18 cellular contexts compared by ENCODE assay signal in the genomic region with DNA sequence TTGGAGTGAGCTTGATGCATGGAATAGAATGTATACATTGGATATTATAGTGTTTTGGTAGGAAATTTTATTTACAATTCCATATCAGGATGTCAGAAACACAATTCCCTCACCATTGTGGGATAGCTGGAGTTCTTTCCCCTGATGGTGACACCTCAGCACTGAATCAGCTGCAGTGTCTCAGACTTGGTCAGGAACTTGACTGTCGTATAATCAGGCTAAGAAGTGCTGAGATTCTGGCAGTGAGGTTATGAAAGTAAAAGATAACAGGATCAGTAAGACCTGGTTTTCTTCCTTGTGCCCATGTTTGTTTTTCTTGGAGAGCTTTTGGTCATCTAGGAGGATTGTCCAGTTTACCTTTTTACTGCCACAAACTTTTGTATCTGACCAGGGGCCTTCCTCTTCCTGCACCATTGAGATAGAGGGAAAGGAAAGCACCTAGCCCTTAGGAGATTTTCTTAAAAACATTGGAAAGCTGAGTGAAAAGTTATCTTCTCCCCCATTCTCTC. TPM values are rescaled to one million over a fixed set of nuclear protein-coding genes. Genes with fewer than 3 reads are reported as not detected.
"Had no signal": no experiment of that assay in that cellular context is flagged by ENCODE, and none has a peak within 500 bp of the region (broad histone marks: within the 10 kb centered on the region; RNA-seq: fewer than 3 reads in every experiment).

No MANE protein-coding gene starts in this region.

- FAIRE-seq: pancreas had no signal

- H3K36me3 ChIP-seq: esophagus squamous epithelium, neural progenitor cell, pancreas, thoracic aorta, uterus had no signal

- H3K9me3 ChIP-seq: body of pancreas, esophagus squamous epithelium, heart left ventricle, pancreas, thoracic aorta, uterus had no signal

- H3K27me3 ChIP-seq: body of pancreas, foreskin keratinocyte, heart left ventricle, pancreas, uterus had no signal

- DNase-seq: activated B cell treated with CpG ODN at 0.5 μM for 24 hours; activated CD4-positive, alpha-beta T cell treated with anti-CD3 and anti-CD28 coated beads, Interleukin-2, amount 10 ng/mL, durations not matched to agents 24 days and 14 days; activated naive CD4-positive, alpha-beta T cell treated with anti-CD3 and anti-CD28 coated beads for 36 hours; body of pancreas; dermis blood vessel endothelial cell; endodermal cell; esophagus squamous epithelium; foreskin keratinocyte; heart left ventricle; islet precursor cell; pancreas; stimulated activated CD4-positive, alpha-beta T cell treated with anti-CD3 and anti-CD28 coated beads, Interleukin-15, amount 100 ng/mL, for 24 hours; stimulated activated CD4-positive, alpha-beta T cell treated with anti-CD3 and anti-CD28 coated beads, Interleukin-4, amount 100 ng/mL, for 24 hours; stimulated activated naive CD8-positive, alpha-beta T cell treated with anti-CD3 and anti-CD28 coated beads, Interleukin-15, amount 100 ng/mL, for 72 hours; T-helper 17 cell; uterus had no signal

- ATAC-seq: body of pancreas; foreskin keratinocyte; heart left ventricle; pancreas; stimulated activated naive CD8-positive, alpha-beta T cell treated with anti-CD3 and anti-CD28 coated beads, Interleukin-15, amount 100 ng/mL, for 72 hours; T-helper 17 cell had no signal

- H2AFZ ChIP-seq: neural progenitor cell had no signal

- H3K4me3 ChIP-seq: body of pancreas, esophagus squamous epithelium, neural progenitor cell, pancreas, thoracic aorta, uterus had no signal

- H3K4me1 ChIP-seq: uterus had no signal

- H3K27ac ChIP-seq: body of pancreas, esophagus squamous epithelium, foreskin keratinocyte, neural progenitor cell, pancreas, thoracic aorta, uterus had no signal

- H3K9ac ChIP-seq: neural progenitor cell had no signal

- H3K4me2 ChIP-seq: neural progenitor cell had no signal

RNA-seq across cellular contexts. Expression of a gene that starts 27.3 kb away (rescaled TPM):
- total RNA-seq: activated B cell treated with CpG ODN at 0.5 μM for 24 hours; activated CD4-positive, alpha-beta T cell treated with anti-CD3 and anti-CD28 coated beads, Interleukin-2, amount 10 ng/mL, durations not matched to agents 24 days and 14 days; activated naive CD4-positive, alpha-beta T cell treated with anti-CD3 and anti-CD28 coated beads for 36 hours had no signal
